Comparison of ENCODE assay signal across 8 cellular contexts in the genomic region with DNA sequence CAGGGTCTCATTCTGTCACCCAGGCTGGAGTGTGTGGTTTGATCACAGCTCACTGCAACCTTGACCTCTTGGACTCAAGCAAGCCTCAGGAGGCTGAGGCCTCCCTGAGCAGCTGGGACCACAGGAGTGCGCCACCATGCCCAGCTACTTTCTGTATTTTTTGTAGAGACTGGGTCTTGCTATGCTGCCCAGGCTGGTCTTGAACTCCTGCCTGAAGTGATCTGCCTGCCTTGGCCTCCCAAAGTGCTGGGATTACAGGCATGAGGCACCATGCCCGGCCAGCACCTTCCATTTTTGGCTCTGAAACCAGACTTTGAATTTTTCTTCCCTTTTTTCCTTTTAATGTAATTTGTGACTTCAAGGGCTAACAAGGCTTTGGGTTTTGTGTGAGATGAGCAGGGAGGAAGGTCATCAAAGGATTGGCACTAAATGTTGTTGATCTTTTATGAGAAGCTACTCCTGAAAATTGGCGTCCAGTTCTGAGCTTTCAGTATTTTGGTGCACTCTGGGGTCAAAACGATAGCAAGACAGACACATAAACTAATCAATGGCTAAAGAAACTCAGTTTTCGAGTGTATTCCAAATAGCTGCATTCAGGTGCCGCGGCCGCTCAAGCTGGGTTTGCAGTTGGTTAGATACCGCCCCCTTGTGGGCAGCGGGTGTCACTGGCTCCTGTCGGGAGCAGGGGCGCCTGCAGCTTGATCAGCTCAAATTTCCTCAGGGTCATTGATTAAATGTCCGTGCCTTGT. TPM values are rescaled to one million over a fixed set of nuclear protein-coding genes. Genes with fewer than 3 reads are reported as not detected.
DNase-seq lines count a peak whose midpoint lies in the region; ATAC-seq and TF ChIP-seq lines count a peak whose summit lies in the region.

No MANE protein-coding gene starts in this region.

- TF ChIP-seq CTCF in epithelial cell of esophagus (IDR thresholded peaks at IDR 0.05; ENCODE audit: insufficient read depth, low read depth, low read length, missing control alignments): peak; percentile 95

- H3K4me3 ChIP-seq in NT2/D1 (ENCODE audit: insufficient read length, low read depth) (no peak overlapping the region), epithelial cell of esophagus (ENCODE audit: low read length) (no peak overlapping the region)

- DNase-seq in C1 segment of cervical spinal cord (lab: John Stamatoyannopoulos, UW) (peak in 13 of 14 donors; percentile 9 to 78 (median 48)), NT2/D1 (ENCODE audit: low read depth, low spot score) (peak; percentile 80), epithelial cell of esophagus (ENCODE audit: low read depth) (peak; percentile 82), myocyte (ENCODE audit: low read depth) (peak; percentile 81)
- DNase-seq in activated CD8-positive, alpha-beta memory T cell treated with anti-CD3 and anti-CD28 coated beads, Interleukin-2, amount 50 U/mL, for 24 hours (ENCODE audit: extremely low read depth): peak; percentile 47
- DNase-seq in stimulated activated CD8-positive, alpha-beta memory T cell treated with anti-CD3 and anti-CD28 coated beads, Interleukin-7, amount 100 ng/mL, for 1 hour (ENCODE audit: low read depth in 2 of 2): peak; percentile 51 to 68

- no peaks in the 10 kb centered on the region for H3K36me3 ChIP-seq in NT2/D1 (ENCODE audit: insufficient read depth, insufficient read length, low read length)

- peak; percentile 72 for ATAC-seq in GM19328 (IDR thresholded peaks at IDR 0.05; ENCODE audit: unreplicated experiment)
- ATAC-seq in HG03565 (IDR thresholded peaks at IDR 0.05; ENCODE audit: unreplicated experiment): peak; percentile 61

- no peaks in the 10 kb centered on the region for H3K4me1 ChIP-seq in NT2/D1 (ENCODE audit: insufficient read depth, insufficient read length)

- no peaks in the 10 kb centered on the region for H3K27me3 ChIP-seq in NT2/D1 (ENCODE audit: insufficient read depth, insufficient read length)

- no peak overlapping the region for H3K9ac ChIP-seq in NT2/D1 (ENCODE audit: insufficient read length, low read depth)

- no peaks in the 10 kb centered on the region for H3K9me3 ChIP-seq in NT2/D1 (ENCODE audit: insufficient read depth, low read length)

RNA-seq across cellular contexts. Expression of a gene that starts 51.9 kb away (rescaled TPM):
- total RNA-seq in myocyte: 17.2 and 32.0 TPM in 2 replicates
- 16.6 TPM for polyA plus RNA-seq in myocyte (2012)
